1 cellular context compared by ENCODE assay signal in genomic region chr21:33885158-33885514, GRCh38.
TF ChIP-seq lines count a peak whose summit lies in the region.

No MANE protein-coding gene starts in this region.

TF ChIP-seq in K562, 482 proteins besides CTCF, POLR2A, EP300 and RAD21:
- TF ChIP-seq MCM3 (IDR thresholded peaks at IDR 0.05) (peak; percentile 69; the same call in 1 of the 2 replicates), EZH2 (IDR thresholded peaks at IDR 0.05; ENCODE audit: borderline replicate concordance, low read depth, low read length) (peak; percentile 54; the same call in 1 of the 2 replicates), ZNF280A (IDR thresholded peaks at IDR 0.05; ENCODE audit: low read depth, partially characterized antibody) (no peak)
